9 cellular contexts compared by ENCODE assay signal in the genomic region with DNA sequence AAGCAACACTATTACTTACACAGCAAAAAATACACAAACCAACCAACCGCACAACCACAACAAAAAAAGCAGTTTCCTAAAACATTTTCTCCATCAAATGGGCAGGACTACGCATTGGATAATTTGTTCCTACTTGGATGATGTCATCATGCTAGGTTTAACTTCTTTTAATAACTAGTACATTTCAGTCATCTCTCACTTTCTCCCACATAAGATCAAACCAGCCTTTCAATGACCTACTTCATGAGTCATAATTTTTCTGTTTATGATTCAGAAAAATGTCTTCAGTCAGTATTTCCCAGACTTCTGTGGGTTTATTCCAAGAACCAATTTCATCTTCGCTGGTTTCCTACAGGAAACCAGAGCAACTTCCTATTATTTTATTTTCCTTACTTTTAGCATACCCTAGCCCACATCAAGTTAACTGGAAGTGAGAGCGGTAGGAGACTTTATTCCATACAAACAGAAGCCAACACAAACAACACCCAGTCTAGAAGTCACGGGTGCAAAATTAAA.
A peak's percentile ranks its signal among the peaks of the same experiment; 100 is the strongest.
DNase-seq lines count a peak whose midpoint lies in the region; ATAC-seq, FAIRE-seq and TF ChIP-seq lines count a peak whose summit lies in the region.
"Had no signal": no experiment of that assay in that cellular context is flagged by ENCODE, and none has a peak within 500 bp of the region (broad histone marks: within the 10 kb centered on the region; RNA-seq: fewer than 3 reads in every experiment).

No MANE protein-coding gene starts in this region.

- H3K9ac ChIP-seq in endothelial cell of umbilical vein (replicated peaks; ENCODE audit: extremely low read depth, insufficient read depth, low read length), result peak overlapping the region; percentile 72

- no peaks in the 10 kb centered on the region for H3K9me3 ChIP-seq in endothelial cell of umbilical vein (replicated peaks; ENCODE audit: control insufficient read depth, insufficient read depth, low read length)

- H2AFZ ChIP-seq in endothelial cell of umbilical vein (ENCODE audit: low read depth, low read length), result no peak overlapping the region

- peak overlapping the region; percentile 76 for H3K27ac ChIP-seq in endothelial cell of umbilical vein (ENCODE audit: insufficient read depth, low read depth, low read length)

- intact Hi-C loops in activated naive CD4-positive, alpha-beta T cell treated with anti-CD3 and anti-CD28 coated beads for 36 hours (cut with micrococcal nuclease), result loop anchor here (1.0 to 5.0 kb wide), 12 partner anchors 16 to 1874 kb away; a partner anchor contains a TSS
- intact Hi-C loops in endothelial cell of umbilical vein (cut with micrococcal nuclease), result loop anchor here (1.0 to 5.0 kb wide), 5 partner anchors 13 to 656 kb away; a partner anchor contains a TSS

- DNase-seq in activated naive CD4-positive, alpha-beta T cell treated with anti-CD3 and anti-CD28 coated beads for 36 hours, result peak; percentile 14
- no peak for DNase-seq in activated naive CD4-positive, alpha-beta T cell treated with anti-CD3 and anti-CD28 coated beads, Interleukin-2, amount 50 U/mL, for 16 hours
- DNase-seq in LHCN-M2 (ENCODE audit: low read depth) (peak; percentile 88), endothelial cell of umbilical vein (ENCODE audit: low read depth, low spot score) (peak; percentile 97), middle frontal gyrus (ENCODE audit: extremely low spot score, low spot score) (no peak), NCI-H187 (lab: John Stamatoyannopoulos, UW) (no peak), mesenteric fat pad (ENCODE audit: low spot score) (no peak)
- DNase-seq in stimulated activated naive CD8-positive, alpha-beta T cell treated with anti-CD3 and anti-CD28 coated beads, Interleukin-15, Interleukin-2, amounts not matched to agents 100 U/mL and 50 U/mL, for 24 hours, result no peak
- DNase-seq: NCI-H1417 had no signal

- H3K36me3 Mint-ChIP-seq in activated naive CD4-positive, alpha-beta T cell treated with anti-CD3 and anti-CD28 coated beads for 36 hours (ENCODE audit: low read depth), result peaks cover 24% of the 10 kb centered on the region

- peak overlapping the region in 1 of 3 experiments; percentile 51 for H3K4me3 ChIP-seq in endothelial cell of umbilical vein (replicated peaks in 1 of 3; ENCODE audit: insufficient read depth in 1 of 3, low read depth in 1 of 3, low read length in 3 of 3)

- H3K36me3 ChIP-seq in endothelial cell of umbilical vein (ENCODE audit: control insufficient read depth in 2 of 2, extremely low read depth in 1 of 2, insufficient read depth in 2 of 2, low read length in 2 of 2), result no peaks in the 10 kb centered on the region

- peak overlapping the region; percentile 88 for H3K27ac Mint-ChIP-seq in activated naive CD4-positive, alpha-beta T cell treated with anti-CD3 and anti-CD28 coated beads for 36 hours

- TF ChIP-seq POLR2A in endothelial cell of umbilical vein (IDR thresholded peaks at IDR 0.05; ENCODE audit: low read depth, low read length), result no peak

- H3K4me2 ChIP-seq in endothelial cell of umbilical vein (ENCODE audit: insufficient read depth, low read length), result peak overlapping the region; percentile 92

- H4K20me1 ChIP-seq in endothelial cell of umbilical vein (replicated peaks; ENCODE audit: control insufficient read depth, extremely low read depth, insufficient read depth, low read length), result no peaks in the 10 kb centered on the region

- H3K27me3 Mint-ChIP-seq in activated naive CD4-positive, alpha-beta T cell treated with anti-CD3 and anti-CD28 coated beads for 36 hours (ENCODE audit: low read depth), result no peaks in the 10 kb centered on the region

- BruUV-seq in endothelial cell of umbilical vein (replicated peaks; lab: Mats Ljungman, UMichigan), result no TSS peak

- POLR2A ChIA-PET in endothelial cell of umbilical vein (lab: Charles Lee), result no interaction called here

- H3K4me1 Mint-ChIP-seq in activated naive CD4-positive, alpha-beta T cell treated with anti-CD3 and anti-CD28 coated beads for 36 hours (ENCODE audit: low read depth), result peaks cover 36% of the 10 kb centered on the region

- no peaks in the 10 kb centered on the region for H3K79me2 ChIP-seq in endothelial cell of umbilical vein (ENCODE audit: control insufficient read depth, insufficient read depth, low read length)

- H3K9me3 Mint-ChIP-seq in activated naive CD4-positive, alpha-beta T cell treated with anti-CD3 and anti-CD28 coated beads for 36 hours, result peaks cover 2% of the 10 kb centered on the region

- FAIRE-seq in endothelial cell of umbilical vein (lab: Jason Lieb, UNC), result peak; percentile 82

- TF ChIP-seq CTCF in endothelial cell of umbilical vein (IDR thresholded peaks at IDR 0.05; ENCODE audit: extremely low read depth in 1 of 2, insufficient read depth in 1 of 2, low read depth in 1 of 2, low read length in 2 of 2), result no peak

- H3K4me3 Mint-ChIP-seq in activated naive CD4-positive, alpha-beta T cell treated with anti-CD3 and anti-CD28 coated beads for 36 hours, result peak overlapping the region; percentile 45

- H3K27me3 ChIP-seq in endothelial cell of umbilical vein (ENCODE audit: control insufficient read depth in 2 of 2, insufficient read depth in 2 of 2, low read length in 2 of 2), result no peaks in the 10 kb centered on the region

- ATAC-seq in stimulated activated naive CD8-positive, alpha-beta T cell treated with anti-CD3 and anti-CD28 coated beads, Interleukin-15, Interleukin-2, amounts not matched to agents 100 U/mL and 50 U/mL, for 24 hours, result peak; percentile 93

- no peaks in the 10 kb centered on the region for H3K9me1 ChIP-seq in endothelial cell of umbilical vein (replicated peaks; ENCODE audit: control insufficient read depth, extremely low read depth, insufficient read depth, low read length)

- CTCF ChIA-PET in activated naive CD4-positive, alpha-beta T cell treated with anti-CD3 and anti-CD28 coated beads for 36 hours (lab: Charles Lee), result no interaction called here
- CTCF ChIA-PET in endothelial cell of umbilical vein (lab: Charles Lee), result interaction anchor here (0.6 to 1.9 kb wide), 8 partner anchors 9 to 500 kb away, joined by 3 to 12 read pairs (median 4); no protein-coding TSS in a partner anchor

- dilution Hi-C loops in endothelial cell of umbilical vein (cut with MboI; ENCODE audit: extremely low pct_ligation_motif_present, low sequenced_read_pairs), result loop anchor here (25.0 kb wide), 3 partner anchors 324 to 526 kb away; a partner anchor contains a TSS

- peaks cover 40% of the 10 kb centered on the region for H3K4me1 ChIP-seq in endothelial cell of umbilical vein (ENCODE audit: control insufficient read depth, extremely low read depth, insufficient read depth, low read length)

TF ChIP-seq in endothelial cell of umbilical vein, 7 proteins besides CTCF, POLR2A, EP300 and RAD21:
- no peak for TF ChIP-seq EZH2 (IDR thresholded peaks at IDR 0.05; ENCODE audit: borderline replicate concordance, low read depth, low read length, severe bottlenecking)
- peak; percentile 67 for TF ChIP-seq POLR2AphosphoS5 (IDR thresholded peaks at IDR 0.05; ENCODE audit: insufficient read depth, low read depth, low read length)
- TF ChIP-seq GATA2 (IDR thresholded peaks at IDR 0.05; ENCODE audit: insufficient read depth, insufficient read length, low read depth, low read length), result peak; percentile 61
- TF ChIP-seq FOS (IDR thresholded peaks at IDR 0.05; ENCODE audit: borderline replicate concordance, insufficient read depth, low read length), result peak; percentile 91
- TF ChIP-seq, protein P1, sequence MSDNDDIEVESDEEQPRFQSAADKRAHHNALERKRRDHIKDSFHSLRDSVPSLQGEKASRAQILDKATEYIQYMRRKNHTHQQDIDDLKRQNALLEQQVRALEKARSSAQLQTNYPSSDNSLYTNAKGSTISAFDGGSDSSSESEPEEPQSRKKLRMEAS (IDR thresholded peaks at IDR 0.05; ENCODE audit: insufficient read depth, insufficient read length), result no peak
- TF ChIP-seq JUN (IDR thresholded peaks at IDR 0.05; ENCODE audit: borderline replicate concordance, insufficient read depth, insufficient read length, low read depth), result peak; percentile 99

Comparison
In these comparisons a context has a peak if more than half of its experiments do, and no peak if none do; other contexts are left out.
1. DNase-seq: peak in activated naive CD4-positive, alpha-beta T cell treated with anti-CD3 and anti-CD28 coated beads for 36 hours (single experiment), LHCN-M2 (single experiment) and endothelial cell of umbilical vein (single experiment); none in activated naive CD4-positive, alpha-beta T cell treated with anti-CD3 and anti-CD28 coated beads, Interleukin-2, amount 50 U/mL, for 16 hours (single experiment), stimulated activated naive CD8-positive, alpha-beta T cell treated with anti-CD3 and anti-CD28 coated beads, Interleukin-15, Interleukin-2, amounts not matched to agents 100 U/mL and 50 U/mL, for 24 hours (single experiment), middle frontal gyrus (single experiment), NCI-H187 (0 of 2) and mesenteric fat pad (single experiment).